Comparison of ENCODE assay signal across 8 cellular contexts in the genomic region with DNA sequence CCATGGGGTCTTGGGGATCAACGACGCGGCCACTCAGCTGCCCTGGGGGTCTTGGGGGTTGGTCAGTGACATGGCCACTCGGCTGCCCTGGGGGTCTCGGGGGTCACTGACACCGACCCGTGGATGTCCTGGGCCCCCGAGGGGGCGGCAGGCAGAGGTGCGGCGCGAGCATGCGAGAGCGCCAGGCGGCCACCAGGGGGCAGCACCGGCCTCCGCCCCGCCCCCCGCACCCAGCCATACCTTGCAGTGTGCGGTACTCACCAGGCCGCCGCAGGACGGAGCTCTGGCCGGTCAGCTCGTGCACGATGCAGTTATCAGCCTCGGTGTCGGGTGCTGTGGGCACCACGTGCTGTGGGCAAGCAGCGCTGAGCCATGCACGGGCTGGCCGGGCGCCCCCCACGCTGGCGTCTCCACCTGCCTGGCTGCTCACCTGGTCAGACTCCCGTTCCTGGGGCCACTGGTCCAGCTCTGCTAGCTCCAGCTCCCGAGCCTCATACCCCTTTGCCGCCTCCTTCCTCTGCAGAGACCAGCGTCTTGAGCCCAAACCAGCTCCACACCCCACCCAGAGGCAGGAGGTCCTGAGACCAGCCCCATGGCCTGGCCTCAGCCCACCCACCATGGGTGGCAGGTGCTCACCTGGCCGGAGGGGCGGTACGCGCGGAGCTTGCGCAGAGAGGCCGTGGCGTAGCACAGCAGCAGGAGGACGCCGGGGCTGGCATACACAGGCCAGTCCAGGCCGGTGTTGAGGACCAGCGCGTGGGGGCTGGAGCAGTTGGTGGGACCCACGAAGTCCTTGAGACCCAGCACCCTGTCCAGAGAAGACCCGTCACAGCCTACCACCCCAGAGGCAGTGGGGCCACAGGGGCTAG. TPM values are rescaled to one million over a fixed set of nuclear protein-coding genes. Genes with fewer than 3 reads are reported as not detected.
A peak's percentile ranks its signal among the peaks of the same experiment; 100 is the strongest.
DNase-seq lines count a peak whose midpoint lies in the region; ATAC-seq, FAIRE-seq and TF ChIP-seq lines count a peak whose summit lies in the region.

No MANE protein-coding gene starts in this region.

- H3K4me2 ChIP-seq in Loucy (ENCODE audit: low read depth, low read length, poor library complexity, severe bottlenecking), result no peak overlapping the region

- TF ChIP-seq CTCF in AG09319 (IDR thresholded peaks at IDR 0.05; ENCODE audit: low read depth, low read length) (peak; percentile 67), Loucy (conservative IDR thresholded peaks at IDR 0.05; ENCODE audit: low read length) (peak; percentile 65), WTC11 (IDR thresholded peaks at IDR 0.05) (peak; percentile 99), MCF 10A (IDR thresholded peaks at IDR 0.05; ENCODE audit: unreplicated experiment) (peak; percentile 93), kidney epithelial cell (IDR thresholded peaks at IDR 0.05; ENCODE audit: insufficient read depth, low read length, poor library complexity, severe bottlenecking) (peak; percentile 79)

- peak; percentile 81 for FAIRE-seq in GM18507 (lab: Jason Lieb, UNC)

- peaks cover 30% of the 10 kb centered on the region; the same call in 1 of the 2 replicates for H3K36me3 ChIP-seq in Loucy (ENCODE audit: insufficient read depth, low read length)
- peaks cover 4% of the 10 kb centered on the region for H3K36me3 ChIP-seq in kidney epithelial cell (ENCODE audit: control insufficient read depth, insufficient read depth, low read length)

- H2AFZ ChIP-seq in Loucy (ENCODE audit: low read length), result no peak overlapping the region

- H3K27me3 Mint-ChIP-seq in WTC11 (ENCODE audit: low read depth), result no peaks in the 10 kb centered on the region
- no peaks in the 10 kb centered on the region for H3K27me3 Mint-ChIP-seq in MCF 10A (ENCODE audit: insufficient read depth, unreplicated experiment)

- peak; percentile 86 for ATAC-seq in WTC11

- no peak overlapping the region for H3K9ac ChIP-seq in Loucy (ENCODE audit: low read depth, low read length, poor library complexity, severe bottlenecking)

- H4K20me1 ChIP-seq in Loucy (ENCODE audit: insufficient read depth, low read length, poor library complexity, severe bottlenecking), result no peaks in the 10 kb centered on the region

- no peaks in the 10 kb centered on the region for H3K79me2 ChIP-seq in Loucy (ENCODE audit: insufficient read depth, low read length)

- POLR2A ChIA-PET in WTC11 (lab: Charles Lee), result interaction anchor here (1.0 to 1.3 kb wide), 2 partner anchors 46 to 72 kb away, joined by 3 to 5 read pairs; no protein-coding TSS in a partner anchor
- POLR2A ChIA-PET in MCF 10A (lab: Yijun Ruan, JAX), result interaction anchor here (0.7 to 1.3 kb wide), 9 partner anchors 18 to 771 kb away, joined by 3 to 5 read pairs (median 4); a partner anchor contains a TSS

- DNase-seq in AG09319 (ENCODE audit: extremely low read depth, low read depth) (peak; percentile 25), GM18507 (ENCODE audit: extremely low spot score, insufficient read length, low read depth) (peak; percentile 79), WTC11 (ENCODE audit: low spot score) (peak; percentile 81), MCF 10A (ENCODE audit: unreplicated experiment) (peak; percentile 76), kidney epithelial cell (ENCODE audit: low read depth) (no peak), epidermal melanocyte (ENCODE audit: insufficient read length, low spot score) (no peak)
- peak; percentile 68 for DNase-seq in stimulated activated CD4-positive, alpha-beta T cell treated with anti-CD3 and anti-CD28 coated beads, Interleukin-4, amount 100 ng/mL, for 1 hour

- H3K4me1 ChIP-seq in Loucy (ENCODE audit: insufficient read depth, low read length, poor library complexity, severe bottlenecking), result no peaks in the 10 kb centered on the region

- no peaks in the 10 kb centered on the region for H3K9me2 ChIP-seq in Loucy (replicated peaks; ENCODE audit: low read depth, low read length)

- no peak overlapping the region for H3K4me3 Mint-ChIP-seq in WTC11
- H3K4me3 Mint-ChIP-seq in MCF 10A (ENCODE audit: unreplicated experiment), result no peak overlapping the region

- no peaks in the 10 kb centered on the region for H3K4me1 Mint-ChIP-seq in WTC11
- H3K4me1 Mint-ChIP-seq in MCF 10A (ENCODE audit: insufficient read depth, unreplicated experiment), result no peaks in the 10 kb centered on the region

- H3K36me3 Mint-ChIP-seq in WTC11 (no peaks in the 10 kb centered on the region), MCF 10A (ENCODE audit: insufficient read depth, unreplicated experiment) (peaks cover 30% of the 10 kb centered on the region)

- H3K27me3 ChIP-seq in Loucy (ENCODE audit: insufficient read depth, low read length, poor library complexity, severe bottlenecking), result no peaks in the 10 kb centered on the region
- no peaks in the 10 kb centered on the region for H3K27me3 ChIP-seq in kidney epithelial cell (ENCODE audit: control insufficient read depth, insufficient read depth, low read length)

- H3K27ac Mint-ChIP-seq in WTC11 (no peak overlapping the region), MCF 10A (ENCODE audit: low read depth, unreplicated experiment) (no peak overlapping the region)

- H3F3A ChIP-seq in Loucy (ENCODE audit: low read depth), result no peaks in the 10 kb centered on the region

- H3K9me3 Mint-ChIP-seq in WTC11 (no peaks in the 10 kb centered on the region), MCF 10A (ENCODE audit: unreplicated experiment) (no peaks in the 10 kb centered on the region)

- intact Hi-C loops in MCF 10A (cut with micrococcal nuclease), result loop anchor here (1.0 kb wide), 1 partner anchor 48 kb away; a partner anchor contains a TSS

- H3K4me3 ChIP-seq in Loucy (ENCODE audit: low read length, poor library complexity, severe bottlenecking) (no peak overlapping the region), kidney epithelial cell (ENCODE audit: low read depth, low read length) (no peak overlapping the region)

- no peaks in the 10 kb centered on the region for H3K9me3 ChIP-seq in Loucy (ENCODE audit: insufficient read depth, low read depth, low read length)

- CTCF ChIA-PET in WTC11 (lab: Charles Lee) (interaction anchor here (0.5 to 4.1 kb wide), 130 partner anchors 9 to 1136 kb away, joined by 3 to 185 read pairs (median 5); a partner anchor contains a TSS), MCF 10A (lab: Yijun Ruan, JAX) (interaction anchor here (0.5 to 5.7 kb wide), 44 partner anchors 8 to 1376 kb away, joined by 3 to 61 read pairs (median 4); a partner anchor contains a TSS)

- no TSS peak for BruUV-seq in MCF 10A (replicated peaks; lab: Mats Ljungman, UMichigan)

TF ChIP-seq in WTC11, 78 proteins besides CTCF, POLR2A, EP300 and RAD21 (continues in another document):
- TF ChIP-seq, protein P1, sequence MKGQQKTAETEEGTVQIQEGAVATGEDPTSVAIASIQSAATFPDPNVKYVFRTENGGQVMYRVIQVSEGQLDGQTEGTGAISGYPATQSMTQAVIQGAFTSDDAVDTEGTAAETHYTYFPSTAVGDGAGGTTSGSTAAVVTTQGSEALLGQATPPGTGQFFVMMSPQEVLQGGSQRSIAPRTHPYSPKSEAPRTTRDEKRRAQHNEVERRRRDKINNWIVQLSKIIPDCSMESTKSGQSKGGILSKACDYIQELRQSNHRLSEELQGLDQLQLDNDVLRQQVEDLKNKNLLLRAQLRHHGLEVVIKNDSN (CRISPR knock-in tag; IDR thresholded peaks at IDR 0.05), result peak; percentile 59; the same call in 1 of the 2 replicates
- TF ChIP-seq, protein P2, sequence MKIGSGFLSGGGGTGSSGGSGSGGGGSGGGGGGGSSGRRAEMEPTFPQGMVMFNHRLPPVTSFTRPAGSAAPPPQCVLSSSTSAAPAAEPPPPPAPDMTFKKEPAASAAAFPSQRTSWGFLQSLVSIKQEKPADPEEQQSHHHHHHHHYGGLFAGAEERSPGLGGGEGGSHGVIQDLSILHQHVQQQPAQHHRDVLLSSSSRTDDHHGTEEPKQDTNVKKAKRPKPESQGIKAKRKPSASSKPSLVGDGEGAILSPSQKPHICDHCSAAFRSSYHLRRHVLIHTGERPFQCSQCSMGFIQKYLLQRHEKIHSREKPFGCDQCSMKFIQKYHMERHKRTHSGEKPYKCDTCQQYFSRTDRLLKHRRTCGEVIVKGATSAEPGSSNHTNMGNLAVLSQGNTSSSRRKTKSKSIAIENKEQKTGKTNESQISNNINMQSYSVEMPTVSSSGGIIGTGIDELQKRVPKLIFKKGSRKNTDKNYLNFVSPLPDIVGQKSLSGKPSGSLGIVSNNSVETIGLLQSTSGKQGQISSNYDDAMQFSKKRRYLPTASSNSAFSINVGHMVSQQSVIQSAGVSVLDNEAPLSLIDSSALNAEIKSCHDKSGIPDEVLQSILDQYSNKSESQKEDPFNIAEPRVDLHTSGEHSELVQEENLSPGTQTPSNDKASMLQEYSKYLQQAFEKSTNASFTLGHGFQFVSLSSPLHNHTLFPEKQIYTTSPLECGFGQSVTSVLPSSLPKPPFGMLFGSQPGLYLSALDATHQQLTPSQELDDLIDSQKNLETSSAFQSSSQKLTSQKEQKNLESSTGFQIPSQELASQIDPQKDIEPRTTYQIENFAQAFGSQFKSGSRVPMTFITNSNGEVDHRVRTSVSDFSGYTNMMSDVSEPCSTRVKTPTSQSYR (CRISPR knock-in tag; IDR thresholded peaks at IDR 0.05), result peak; percentile 45; the same call in 1 of the 2 replicates
- peak; percentile 81; the same call in 1 of the 2 replicates for TF ChIP-seq TEAD1 (CRISPR knock-in tag; IDR thresholded peaks at IDR 0.05)
- TF ChIP-seq NFYB (CRISPR knock-in tag; conservative IDR thresholded peaks at IDR 0.05; ENCODE audit: low read depth), result no peak
- TF ChIP-seq ZNF423 (CRISPR knock-in tag; IDR thresholded peaks at IDR 0.05), result peak; percentile 50; the same call in 1 of the 2 replicates
- TF ChIP-seq ZNF219 (CRISPR knock-in tag; IDR thresholded peaks at IDR 0.05; ENCODE audit: borderline replicate concordance), result no peak
- no peak for TF ChIP-seq FOXJ3 (CRISPR knock-in tag; IDR thresholded peaks at IDR 0.05; ENCODE audit: borderline replicate concordance)
- TF ChIP-seq ZNF317 (CRISPR knock-in tag; IDR thresholded peaks at IDR 0.05; ENCODE audit: borderline replicate concordance, low read depth), result peak; percentile 10; the same call in 1 of the 2 replicates
- TF ChIP-seq NFE2L1 (CRISPR knock-in tag; IDR thresholded peaks at IDR 0.05), result no peak

RNA-seq across cellular contexts. Expression of a gene that starts 31.2 kb away (rescaled TPM):
- total RNA-seq in WTC11 (2021) (42.1 to 52.4 TPM (median 43.7 TPM) in 3 replicates), MCF 10A (2022) (26.9 and 40.8 TPM in 2 replicates), kidney epithelial cell (12.8 and 17.1 TPM in 2 replicates)

RNA-seq across cellular contexts. Expression of a gene that starts 31.3 kb away (rescaled TPM):
- total RNA-seq in WTC11 (2021), result 38.5 to 46.2 TPM (median 40.5 TPM) in 3 replicates
- 17.5 and 18.5 TPM in 2 replicates for total RNA-seq in MCF 10A (2022)
- 30.3 and 33.0 TPM in 2 replicates for total RNA-seq in kidney epithelial cell

RNA-seq across cellular contexts. Expression of a gene that starts 47.5 kb away (rescaled TPM):
- 68.3 to 75.1 TPM (median 71.3 TPM) in 3 replicates for total RNA-seq in WTC11 (2021)
- 193 and 195 TPM in 2 replicates for total RNA-seq in MCF 10A (2022)
- 309 and 349 TPM in 2 replicates for total RNA-seq in kidney epithelial cell

RNA-seq across cellular contexts. Expression of a gene that starts 51.2 kb away (rescaled TPM):
- total RNA-seq in WTC11 (2021) (8.0 to 9.4 TPM (median 9.1 TPM) in 3 replicates), MCF 10A (2022) (not detected in 2 replicates), kidney epithelial cell (0.82 and 1.1 TPM in 2 replicates)

Comparison
In these comparisons a context has a peak if more than half of its experiments do, and no peak if none do; other contexts are left out.
1. DNase-seq: peak in AG09319 (single experiment), GM18507 (single experiment), WTC11 (single experiment), MCF 10A (single experiment) and stimulated activated CD4-positive, alpha-beta T cell treated with anti-CD3 and anti-CD28 coated beads, Interleukin-4, amount 100 ng/mL, for 1 hour (single experiment); none in kidney epithelial cell (single experiment) and epidermal melanocyte (single experiment).
2. Peak in every context shown above with its lines, with median percentiles within 50 percentile points of each other: CTCF ChIP-seq.